Comparison of ENCODE assay signal across 24 cellular contexts in genomic region chr5:600551-601541, GRCh38. TPM values are rescaled to one million over a fixed set of nuclear protein-coding genes. Genes with fewer than 3 reads are reported as not detected.
A peak's percentile ranks its signal among the peaks of the same experiment; 100 is the strongest.
DNase-seq lines count a peak whose midpoint lies in the region; FAIRE-seq and TF ChIP-seq lines count a peak whose summit lies in the region.
"Had no signal": no experiment of that assay in that cellular context is flagged by ENCODE, and none has a peak within 500 bp of the region (broad histone marks: within the 10 kb centered on the region; RNA-seq: fewer than 3 reads in every experiment).

No MANE protein-coding gene starts in this region.

- H3K9me3 Mint-ChIP-seq in immature natural killer cell: no peaks in the 10 kb centered on the region
- H3K9me3 Mint-ChIP-seq: GM23338; naive thymus-derived CD8-positive, alpha-beta T cell; stimulated activated naive CD8-positive, alpha-beta T cell treated with anti-CD3 and anti-CD28 coated beads, Interleukin-15, amount 100 ng/mL, for 72 hours had no signal

- H3K27me3 ChIP-seq in small intestine (ENCODE audit: control insufficient read depth in 2 of 2, insufficient read depth in 2 of 2, low read length in 2 of 2): no peaks in the 10 kb centered on the region
- H3K27me3 ChIP-seq: ascending aorta, vagina had no signal

- H3K27me3 Mint-ChIP-seq in immature natural killer cell (ENCODE audit: low read depth in 3 of 3): peaks cover 3 to 9% (median 6%) of the 10 kb centered on the region in 3 donors

- no peaks in the 10 kb centered on the region for H3K9me3 ChIP-seq in small intestine (ENCODE audit: control insufficient read depth, low read depth)
- H3K9me3 ChIP-seq: A549, ascending aorta, prostate gland, vagina had no signal

- TF ChIP-seq CTCF in coronary artery (IDR thresholded peaks at IDR 0.05): no peak

- 48 to 69% (median 62%) methylated on average over 34 to 37 of the region's 37 CpGs for WGBS in small intestine, 3 donors

- no peaks in the 10 kb centered on the region for H3K36me3 Mint-ChIP-seq in immature natural killer cell
- H3K36me3 Mint-ChIP-seq: naive thymus-derived CD8-positive, alpha-beta T cell had no signal

- no peaks in the 10 kb centered on the region for H3K36me3 ChIP-seq in small intestine (ENCODE audit: control insufficient read depth in 2 of 2, insufficient read depth in 2 of 2, low read length in 2 of 2)
- H3K36me3 ChIP-seq: ascending aorta, prostate gland, vagina had no signal

- H3K27ac ChIP-seq in coronary artery (no peak overlapping the region), small intestine (ENCODE audit: low read depth in 1 of 2, low read length in 1 of 2) (peak overlapping the region in 1 of 2 donors; percentile 63)
- H3K27ac ChIP-seq: A549, ascending aorta, HL-60, prostate gland, SK-N-MC, vagina had no signal

- H3K4me3 ChIP-seq in coronary artery: no peak overlapping the region
- no peak overlapping the region for H3K4me3 ChIP-seq in small intestine (ENCODE audit: low read depth in 1 of 2, low read length in 2 of 2)
- H3K4me3 ChIP-seq: A549, ascending aorta, GM23338, K562, prostate gland, SK-N-MC, vagina had no signal

- no peak for FAIRE-seq in small intestine (lab: Jason Lieb, UNC)
- FAIRE-seq: A549, colon, K562 had no signal

- peaks cover 0 to 2% of the 10 kb centered on the region in 2 donors for H3K4me1 ChIP-seq in small intestine (ENCODE audit: control insufficient read depth in 2 of 2, insufficient read depth in 1 of 2, low read depth in 1 of 2, low read length in 1 of 2)
- H3K4me1 ChIP-seq: A549, ascending aorta, prostate gland, vagina had no signal

- no peak overlapping the region for H3K4me3 Mint-ChIP-seq in immature natural killer cell
- H3K4me3 Mint-ChIP-seq: GM23338; naive thymus-derived CD8-positive, alpha-beta T cell; stimulated activated naive CD8-positive, alpha-beta T cell treated with anti-CD3 and anti-CD28 coated beads, Interleukin-15, amount 100 ng/mL, for 72 hours had no signal

- DNase-seq in activated CD8-positive, alpha-beta memory T cell treated with anti-CD3 and anti-CD28 coated beads, Interleukin-2, amount 50 U/mL, for 48 hours: peak; percentile 30
- DNase-seq in activated CD8-positive, alpha-beta memory T cell treated with anti-CD3 and anti-CD28 coated beads for 24 hours: no peak
- DNase-seq in NCI-H2107 treated with DMSO at 0.1 percent for 48 hours (lab: John Stamatoyannopoulos, UW; ENCODE audit: unreplicated experiment) (peak; percentile 72), coronary artery (ENCODE audit: low spot score) (peak; percentile 35), small intestine (peak; percentile 94), immature natural killer cell (no peak), superior temporal gyrus (ENCODE audit: extremely low spot score) (no peak)
- no peak for DNase-seq in NK-92 treated with Interleukin-12 subunit alpha and Interleukin-12 subunit beta, amount 100 ng/mL, for 24 hours (lab: John Stamatoyannopoulos, UW)
- DNase-seq: activated CD4-positive, alpha-beta T cell treated with anti-CD3 and anti-CD28 coated beads for 4 hours; activated naive CD4-positive, alpha-beta T cell; DND-41; NCI-H1105 treated with DMSO at 0.1 percent for 48 hours; NCI-H524 treated with DMSO at 0.1 percent for 48 hours had no signal

- H3K27ac Mint-ChIP-seq in immature natural killer cell: no peak overlapping the region
- H3K27ac Mint-ChIP-seq: GM23338; stimulated activated naive CD8-positive, alpha-beta T cell treated with anti-CD3 and anti-CD28 coated beads, Interleukin-15, amount 100 ng/mL, for 72 hours had no signal

- no peaks in the 10 kb centered on the region for H3K4me1 Mint-ChIP-seq in immature natural killer cell
- H3K4me1 Mint-ChIP-seq: GM23338 had no signal

RNA-seq across cellular contexts. Expression of gene CEP72, which starts 11.3 kb away (rescaled TPM):
- polyA plus RNA-seq in small intestine (1 to 10 TPM in 2 of 3 donors, under 1 TPM in 1; 0.54 to 9.6 (median 1.1) TPM), immature natural killer cell (1 to 10 TPM; 1.9 to 4.0 (median 2.5) TPM)

Comparison
In these comparisons a context has a peak if more than half of its experiments do, and no peak if none do; other contexts are left out.
1. DNase-seq: peak in activated CD8-positive, alpha-beta memory T cell treated with anti-CD3 and anti-CD28 coated beads, Interleukin-2, amount 50 U/mL, for 48 hours (single experiment), NCI-H2107 treated with DMSO at 0.1 percent for 48 hours (single experiment), coronary artery (single experiment) and small intestine (single experiment); none in activated CD8-positive, alpha-beta memory T cell treated with anti-CD3 and anti-CD28 coated beads for 24 hours (single experiment), immature natural killer cell (0 of 3), superior temporal gyrus (single experiment) and NK-92 treated with Interleukin-12 subunit alpha and Interleukin-12 subunit beta, amount 100 ng/mL, for 24 hours (single experiment).